In the genomic region with DNA sequence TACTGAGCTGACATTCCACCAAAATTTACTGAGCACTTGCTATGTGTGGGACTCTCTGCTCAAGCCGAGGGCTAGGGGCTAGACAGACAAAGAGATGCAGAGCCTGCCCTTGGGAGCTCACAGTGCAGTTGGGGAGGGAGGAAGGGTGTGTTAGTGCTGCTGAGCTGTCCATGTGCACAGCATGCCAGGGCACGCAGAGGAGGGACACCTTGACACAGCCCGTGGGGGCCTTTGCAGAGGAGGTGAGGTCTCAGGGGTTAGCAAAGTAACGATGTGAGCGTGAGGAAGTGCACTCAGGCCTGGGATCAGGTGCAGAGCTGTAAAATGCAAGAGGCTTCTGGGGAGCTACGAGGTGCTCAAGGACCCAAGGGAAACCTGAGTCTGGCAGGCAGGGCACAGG, we compare ENCODE assay signal across 16 cellular contexts. TPM values are rescaled to one million over a fixed set of nuclear protein-coding genes. Genes with fewer than 3 reads are reported as not detected.
DNase-seq lines count a peak whose midpoint lies in the region; ATAC-seq and TF ChIP-seq lines count a peak whose summit lies in the region.
"Had no signal": no experiment of that assay in that cellular context is flagged by ENCODE, and none has a peak within 500 bp of the region (broad histone marks: within the 10 kb centered on the region; RNA-seq: fewer than 3 reads in every experiment).

No MANE protein-coding gene starts in this region.

- intact Hi-C loops in colonic mucosa (cut with DNase I) = no loop called here

- H3K36me3 ChIP-seq in CD8-positive, alpha-beta memory T cell (ENCODE audit: insufficient read depth, low read length) = peaks cover 1% of the 10 kb centered on the region
- H3K36me3 ChIP-seq in KOPT-K1 (ENCODE audit: insufficient read depth, low read length) (0 out of 2 replicates have a peak, but pooled peaks cover 8% of the 10 kb centered on the region), colonic mucosa (no peaks in the 10 kb centered on the region)
- H3K36me3 ChIP-seq: SJSA1, spleen, upper lobe of left lung had no signal

- no peaks in the 10 kb centered on the region for H3K27me3 Mint-ChIP-seq in CD8-positive, alpha-beta memory T cell
- no peaks in the 10 kb centered on the region for H3K27me3 Mint-ChIP-seq in activated naive CD8-positive, alpha-beta T cell treated with anti-CD3 and anti-CD28 coated beads, Interleukin-2, amount 50 U/mL, for 24 hours
- H3K27me3 Mint-ChIP-seq in naive thymus-derived CD8-positive, alpha-beta T cell = no peaks in the 10 kb centered on the region

- ATAC-seq in activated naive CD8-positive, alpha-beta T cell treated with anti-CD3 and anti-CD28 coated beads, Interleukin-2, amount 50 U/mL, for 24 hours = peak; percentile 15
- peak; percentile 50 to 52 for ATAC-seq in naive thymus-derived CD8-positive, alpha-beta T cell
- ATAC-seq: PC-3 had no signal

- H3K4me1 ChIP-seq in CD8-positive, alpha-beta memory T cell (ENCODE audit: insufficient read depth, low read length) = peaks cover 83% of the 10 kb centered on the region
- H3K4me1 ChIP-seq in colonic mucosa = no peaks in the 10 kb centered on the region
- H3K4me1 ChIP-seq: SJSA1 had no signal

- CTCF ChIA-PET in CD8-positive, alpha-beta memory T cell (lab: Charles Lee) = interaction anchor here (0.7 to 1.8 kb wide), 7 partner anchors 15 to 117 kb away, joined by 3 to 5 read pairs (median 4); no protein-coding TSS in a partner anchor

- no peak for TF ChIP-seq CTCF in colonic mucosa (IDR thresholded peaks at IDR 0.05)

- H3K36me3 Mint-ChIP-seq in CD8-positive, alpha-beta memory T cell = peaks cover 4 to 48% (median 6%) of the 10 kb centered on the region in 3 donors
- peaks cover 10% of the 10 kb centered on the region for H3K36me3 Mint-ChIP-seq in activated naive CD8-positive, alpha-beta T cell treated with anti-CD3 and anti-CD28 coated beads, Interleukin-2, amount 50 U/mL, for 24 hours (ENCODE audit: low read depth)
- H3K36me3 Mint-ChIP-seq in naive thymus-derived CD8-positive, alpha-beta T cell = peaks cover 0 to 21% (median 0%) of the 10 kb centered on the region in 3 donors

- no peak for DNase-seq in CD8-positive, alpha-beta memory T cell
- no peak for DNase-seq in activated naive CD8-positive, alpha-beta T cell treated with anti-CD3 and anti-CD28 coated beads, Interleukin-2, amount 50 U/mL, for 24 hours
- DNase-seq in naive thymus-derived CD8-positive, alpha-beta T cell = no peak
- no peak for DNase-seq in activated effector memory CD4-positive, alpha-beta T cell treated with Interleukin-2 at 50 U/mL for 16 hours
- DNase-seq in colonic mucosa (no peak), AML-193 (lab: John Stamatoyannopoulos, UW) (no peak)
- DNase-seq: amygdala, foreskin melanocyte, NCI-H69, PC-3, spleen, upper lobe of left lung had no signal

- H3K4me1 Mint-ChIP-seq in CD8-positive, alpha-beta memory T cell = peaks cover 83 to 92% (median 87%) of the 10 kb centered on the region in 3 donors
- H3K4me1 Mint-ChIP-seq in activated naive CD8-positive, alpha-beta T cell treated with anti-CD3 and anti-CD28 coated beads, Interleukin-2, amount 50 U/mL, for 24 hours = peaks cover 86% of the 10 kb centered on the region
- H3K4me1 Mint-ChIP-seq in naive thymus-derived CD8-positive, alpha-beta T cell = peaks cover 40 to 93% (median 88%) of the 10 kb centered on the region in 4 donors

- peak overlapping the region; percentile 53 to 91 (median 73) for H3K4me3 Mint-ChIP-seq in CD8-positive, alpha-beta memory T cell
- H3K4me3 Mint-ChIP-seq in activated naive CD8-positive, alpha-beta T cell treated with anti-CD3 and anti-CD28 coated beads, Interleukin-2, amount 50 U/mL, for 24 hours = peak overlapping the region; percentile 73
- H3K4me3 Mint-ChIP-seq in naive thymus-derived CD8-positive, alpha-beta T cell = peak overlapping the region; percentile 55 to 86 (median 76)

- peak overlapping the region; percentile 14 for H3K4me3 ChIP-seq in CD8-positive, alpha-beta memory T cell (ENCODE audit: low read length)
- no peak overlapping the region for H3K4me3 ChIP-seq in colonic mucosa
- H3K4me3 ChIP-seq: BLaER1, SJSA1, upper lobe of left lung had no signal

- H3K9me3 Mint-ChIP-seq in CD8-positive, alpha-beta memory T cell = no peaks in the 10 kb centered on the region
- H3K9me3 Mint-ChIP-seq in activated naive CD8-positive, alpha-beta T cell treated with anti-CD3 and anti-CD28 coated beads, Interleukin-2, amount 50 U/mL, for 24 hours = no peaks in the 10 kb centered on the region
- H3K9me3 Mint-ChIP-seq in naive thymus-derived CD8-positive, alpha-beta T cell = no peaks in the 10 kb centered on the region

- no peak overlapping the region for H3K9ac ChIP-seq in colonic mucosa (ENCODE audit: low read depth in 2 of 2, low read length in 2 of 2)
- H3K9ac ChIP-seq: BLaER1 had no signal

- peak overlapping the region; percentile 76 to 95 (median 86) for H3K27ac Mint-ChIP-seq in CD8-positive, alpha-beta memory T cell
- peak overlapping the region; percentile 82 for H3K27ac Mint-ChIP-seq in activated naive CD8-positive, alpha-beta T cell treated with anti-CD3 and anti-CD28 coated beads, Interleukin-2, amount 50 U/mL, for 24 hours
- peak overlapping the region; percentile 76 to 95 (median 91) for H3K27ac Mint-ChIP-seq in naive thymus-derived CD8-positive, alpha-beta T cell
- H3K27ac Mint-ChIP-seq: progenitor cell of endocrine pancreas had no signal

- POLR2A ChIA-PET in CD8-positive, alpha-beta memory T cell (lab: Charles Lee) = interaction anchor here (1.3 kb wide), 1 partner anchor 17 kb away, joined by 5 read pairs; a partner anchor contains a TSS
- POLR2A ChIA-PET in naive thymus-derived CD8-positive, alpha-beta T cell (lab: Charles Lee) = interaction anchor here (0.6 to 3.7 kb wide), 7 partner anchors 12 to 495 kb away, joined by 3 to 15 read pairs (median 5); no protein-coding TSS in a partner anchor

- H3K27ac ChIP-seq in CD8-positive, alpha-beta memory T cell (ENCODE audit: low read depth, low read length) = peak overlapping the region; percentile 14
- H3K27ac ChIP-seq in KOPT-K1 (ENCODE audit: low read depth, low read length, poor library complexity, severe bottlenecking) (peak overlapping the region; percentile 80), colonic mucosa (no peak overlapping the region)
- H3K27ac ChIP-seq: BLaER1, SJSA1 had no signal

- H3K27me3 ChIP-seq in CD8-positive, alpha-beta memory T cell (ENCODE audit: insufficient read depth, low read length, poor library complexity, severe bottlenecking) = no peaks in the 10 kb centered on the region
- no peaks in the 10 kb centered on the region for H3K27me3 ChIP-seq in colonic mucosa
- H3K27me3 ChIP-seq: BLaER1, upper lobe of left lung had no signal

- H3K9me3 ChIP-seq in CD8-positive, alpha-beta memory T cell (ENCODE audit: low read length) = no peaks in the 10 kb centered on the region
- H3K9me3 ChIP-seq in KOPT-K1 (ENCODE audit: insufficient read depth, low read length, poor library complexity, severe bottlenecking) = no peaks in the 10 kb centered on the region
- H3K9me3 ChIP-seq in colonic mucosa = no peaks in the 10 kb centered on the region
- H3K9me3 ChIP-seq: BLaER1, SJSA1, spleen, upper lobe of left lung had no signal

RNA-seq across cellular contexts. Expression of a gene that starts 16.4 kb away (rescaled TPM):
- total RNA-seq in CD8-positive, alpha-beta memory T cell = 10 to 100 TPM; 44.1 to 46.7 TPM
- polyA plus RNA-seq in CD8-positive, alpha-beta memory T cell = 55.3 TPM
- total RNA-seq in naive thymus-derived CD8-positive, alpha-beta T cell = 10 to 100 TPM; 59.3 to 60.0 TPM
- 10 to 100 TPM; 30.9 to 51.6 (median 37.6) TPM for polyA plus RNA-seq in naive thymus-derived CD8-positive, alpha-beta T cell
- total RNA-seq in colonic mucosa = under 1 TPM; 0.93 to 0.94 TPM
- total RNA-seq: PC-3, SJSA1 had no signal

Comparison
In these comparisons a context has a peak if more than half of its experiments do, and no peak if none do; other contexts are left out.
1. RNA of a gene that starts 16.4 kb away (total RNA-seq): 59.3 to 60.0 TPM in naive thymus-derived CD8-positive, alpha-beta T cell and 44.1 to 46.7 TPM in CD8-positive, alpha-beta memory T cell; 0.93 to 0.94 TPM in colonic mucosa; every median in the first group is over 10 times any median in the second.
2. Peak in every context shown above with its lines, with median percentiles within 50 percentile points of each other: H3K27ac Mint-ChIP-seq and H3K4me3 Mint-ChIP-seq.